11 cellular contexts compared by ENCODE assay signal in the genomic region with DNA sequence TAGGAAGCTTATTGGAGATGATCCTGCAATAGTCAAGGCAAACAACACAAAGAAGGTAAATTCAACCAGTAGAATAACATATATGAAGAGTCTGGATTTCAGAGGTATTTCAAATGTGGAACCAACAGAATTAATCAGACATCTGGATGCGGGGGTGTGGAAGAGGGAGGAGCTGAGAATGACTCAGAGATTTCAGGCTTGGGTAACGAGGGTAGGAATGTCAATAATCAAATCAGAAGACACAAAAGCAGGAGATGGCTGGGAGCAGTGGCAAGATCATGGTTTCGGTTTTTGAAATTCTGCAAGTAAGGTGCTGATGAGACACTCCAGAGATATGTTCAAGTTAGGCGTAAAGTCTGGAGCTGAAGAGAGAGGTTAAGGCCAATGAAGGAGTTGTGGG.
DNase-seq lines count a peak whose midpoint lies in the region.
"Had no signal": no experiment of that assay in that cellular context is flagged by ENCODE, and none has a peak within 500 bp of the region (broad histone marks: within the 10 kb centered on the region; RNA-seq: fewer than 3 reads in every experiment).

No MANE protein-coding gene starts in this region.

- H3K27ac ChIP-seq in epithelial cell of prostate: peak overlapping the region; percentile 18
- H3K27ac ChIP-seq: esophagus squamous epithelium had no signal

- intact Hi-C loops in posterior vena cava (cut with DNase I): no loop called here

- peak; percentile 19 for DNase-seq in activated naive CD4-positive, alpha-beta T cell treated with Interleukin-2 at 50 U/mL for 16 hours
- no peak for DNase-seq in activated naive CD4-positive, alpha-beta T cell treated with anti-CD3 and anti-CD28 coated beads, Interleukin-2, amount 50 U/mL, for 16 hours
- peak; percentile 45 for DNase-seq in LHCN-M2 (ENCODE audit: low read depth)
- peak; percentile 44 for DNase-seq in epithelial cell of prostate (ENCODE audit: low read depth, low spot score)
- DNase-seq in stimulated activated CD4-positive, alpha-beta T cell treated with anti-CD3 and anti-CD28 coated beads, Interleukin-2, amount 100 ng/mL, for 24 hours: peak; percentile 18 to 19
- DNase-seq in activated gamma-delta T cell (lab: John Stamatoyannopoulos, UW): no peak
- no peak for DNase-seq in posterior vena cava (ENCODE audit: low spot score)
- no peak for DNase-seq in NCI-H446 (lab: John Stamatoyannopoulos, UW)
- DNase-seq: C1 segment of cervical spinal cord, esophagus squamous epithelium, NCI-H226 had no signal

Comparison
In these comparisons a context has a peak if more than half of its experiments do, and no peak if none do; other contexts are left out.
1. DNase-seq: peak in activated naive CD4-positive, alpha-beta T cell treated with Interleukin-2 at 50 U/mL for 16 hours (single experiment), LHCN-M2 (single experiment), epithelial cell of prostate (single experiment) and stimulated activated CD4-positive, alpha-beta T cell treated with anti-CD3 and anti-CD28 coated beads, Interleukin-2, amount 100 ng/mL, for 24 hours (2 of 2); none in activated naive CD4-positive, alpha-beta T cell treated with anti-CD3 and anti-CD28 coated beads, Interleukin-2, amount 50 U/mL, for 16 hours (single experiment), activated gamma-delta T cell (single experiment), posterior vena cava (single experiment) and NCI-H446 (0 of 2).